In genomic region chr12:6689000-6689882, GRCh38 we compare ENCODE assay signal across 8 cellular contexts. TPM values are rescaled to one million over a fixed set of nuclear protein-coding genes. Genes with fewer than 3 reads are reported as not detected.
DNase-seq lines count a peak whose midpoint lies in the region; ATAC-seq and TF ChIP-seq lines count a peak whose summit lies in the region.

Gene ZNF384, minus strand, starts transcription at chr12:6689375. Its CDS starts 9,855 bp downstream, at chr12:6679520.

- intact Hi-C loops in natural killer cell (cut with micrococcal nuclease), result loop anchor here (1.0 to 10.0 kb wide), 6 partner anchors 26 to 194 kb away; partner anchors contain the start of genes ING4, MRPL51, NCAPD2 and NOP2

- peak; percentile 98 for DNase-seq in ELF-1 (ENCODE audit: low read depth, low spot score)
- peak; percentile 94 for DNase-seq in H7
- peak; percentile 99 for DNase-seq in M059J (ENCODE audit: low read depth)
- DNase-seq in SHP77 (lab: John Stamatoyannopoulos, UW), result peak; percentile 90
- peak; percentile 93 for DNase-seq in activated effector memory CD4-positive, alpha-beta T cell treated with Interleukin-2 at 50 U/mL for 16 hours
- peak; percentile 99 for DNase-seq in fibroblast of peridontal ligament (ENCODE audit: extremely low read depth)
- DNase-seq in natural killer cell, result peak; percentile 89
- DNase-seq in stimulated activated naive CD4-positive, alpha-beta T cell treated with Interleukin-2 at 50 U/mL for 16 hours (lab: John Stamatoyannopoulos, UW), result peak; percentile 97

- no peaks in the 10 kb centered on the region for H3K36me3 Mint-ChIP-seq in natural killer cell

- peak; percentile 76 to 93 (median 80) for ATAC-seq in natural killer cell

- peak within 1 kb of the TSS; percentile 93 to 96 for H3K27ac Mint-ChIP-seq in natural killer cell

- no peaks in the 10 kb centered on the region for H3K27me3 ChIP-seq in H7 (ENCODE audit: control insufficient read depth, insufficient read depth, low read length)

- no peaks in the 10 kb centered on the region for H3K9me3 Mint-ChIP-seq in natural killer cell

- peak within 1 kb of the TSS; percentile 100 for H3K4me3 ChIP-seq in H7 (ENCODE audit: insufficient read depth, low read depth, low read length)

- peak within 1 kb of the TSS; percentile 92 for H3K4me3 Mint-ChIP-seq in natural killer cell

- peaks cover 2 to 4% of the 10 kb centered on the region in 2 donors for H3K27me3 Mint-ChIP-seq in natural killer cell (ENCODE audit: low read depth in 2 of 2)

- TF ChIP-seq CTCF in natural killer cell (IDR thresholded peaks at IDR 0.05), result no peak

- peaks cover 43 to 53% of the 10 kb centered on the region in 2 donors for H3K4me1 Mint-ChIP-seq in natural killer cell

- H3K36me3 ChIP-seq in H7 (replicated peaks; ENCODE audit: control insufficient read depth, insufficient read depth, low read length), result peaks cover 1% of the 10 kb centered on the region; the same call in 1 of the 2 replicates

RNA-seq across cellular contexts. Expression of gene ZNF384, which starts in this region (rescaled TPM):
- 34.4 and 40.3 TPM in 2 replicates for total RNA-seq in H7 (2014; rRNA removed; shearing (Covaris generic))
- total RNA-seq in M059J (2014; rRNA removed; shearing (Covaris generic)), result 18.1 and 25.0 TPM in 2 replicates
- total RNA-seq in natural killer cell, result 100 to 1,000 TPM in 2 of 3 donors, 10 to 100 TPM in 1; 95.1 to 101 (median 100) TPM

Comparison
In these comparisons a context has a peak if more than half of its experiments do, and no peak if none do; other contexts are left out.
1. Peak in every context shown above with its lines: DNase-seq, ATAC-seq and H3K4me3 ChIP-seq.